Comparison of ENCODE assay signal across 2 cellular contexts in the genomic region with DNA sequence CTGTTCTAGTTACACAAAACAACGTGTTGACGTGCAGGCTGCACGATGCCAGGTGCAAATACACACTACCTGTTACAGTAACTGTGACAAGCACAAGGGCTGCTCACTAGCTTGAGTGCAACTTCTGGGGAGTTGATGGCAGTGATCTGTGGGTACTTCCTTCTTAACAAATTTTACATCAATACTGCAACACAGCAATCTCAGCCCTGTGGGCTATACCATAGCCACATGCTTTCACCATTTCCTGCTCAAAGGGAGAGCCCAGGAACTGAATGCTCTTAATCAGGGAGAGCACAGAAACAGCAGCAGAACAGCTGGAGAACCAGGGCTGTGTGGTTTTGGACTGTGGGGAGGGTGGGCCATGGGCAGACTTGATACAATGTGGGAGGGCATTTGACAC. TPM values are rescaled to one million over a fixed set of nuclear protein-coding genes. Genes with fewer than 3 reads are reported as not detected.
"Had no signal": no experiment of that assay in that cellular context is flagged by ENCODE, and none has a peak within 500 bp of the region (broad histone marks: within the 10 kb centered on the region; RNA-seq: fewer than 3 reads in every experiment).

No MANE protein-coding gene starts in this region.

RNA-seq across cellular contexts. Expression of a gene that starts 10.2 kb away (rescaled TPM):
- total RNA-seq: HepG2, HT1080 had no signal
- polyA plus RNA-seq: HepG2 had no signal
